Comparison of ENCODE assay signal across 26 cellular contexts in the genomic region with DNA sequence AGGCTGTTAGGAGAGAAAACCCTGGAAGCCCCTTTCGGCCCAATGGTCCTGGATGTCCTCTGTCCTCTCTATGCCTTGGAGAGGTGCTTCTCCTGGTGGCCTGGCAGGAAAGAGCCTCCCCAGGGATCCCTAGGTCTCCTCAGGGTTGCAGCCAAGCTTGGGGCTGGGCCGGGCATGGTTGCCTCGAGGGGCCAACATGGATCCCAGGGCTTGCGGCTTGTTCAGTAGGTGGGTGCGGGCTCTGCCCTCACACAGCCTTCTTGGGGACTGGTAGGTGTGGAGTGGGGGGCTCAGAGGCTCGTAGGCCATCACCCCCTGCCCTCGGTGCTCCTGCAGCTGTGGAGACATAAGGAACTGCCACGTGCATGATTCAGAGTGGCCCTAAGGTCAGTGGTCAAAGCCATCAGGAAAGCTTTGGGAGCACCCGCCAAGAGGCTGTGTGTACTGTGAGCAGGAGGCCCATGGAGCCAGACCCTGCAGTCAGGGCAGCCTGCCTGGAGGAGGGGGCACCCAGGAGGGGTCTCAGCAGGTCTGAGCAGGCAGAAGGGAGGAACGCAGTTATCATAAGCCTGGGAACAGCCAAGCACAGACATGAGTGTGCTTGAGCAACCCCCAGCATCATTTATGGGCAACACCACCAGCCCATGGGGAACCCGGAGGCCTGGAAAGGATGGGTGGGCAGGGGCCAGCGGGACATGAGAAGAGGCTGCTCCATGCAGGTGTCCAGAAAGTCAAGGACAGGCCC.
DNase-seq lines count a peak whose midpoint lies in the region; ATAC-seq, FAIRE-seq and TF ChIP-seq lines count a peak whose summit lies in the region.
"Had no signal": no experiment of that assay in that cellular context is flagged by ENCODE, and none has a peak within 500 bp of the region (broad histone marks: within the 10 kb centered on the region; RNA-seq: fewer than 3 reads in every experiment).

No MANE protein-coding gene starts in this region.

- ATAC-seq in Right ventricle myocardium inferior: no peak
- no peak for ATAC-seq in left cardiac atrium
- ATAC-seq in stimulated activated naive CD8-positive, alpha-beta T cell treated with anti-CD3 and anti-CD28 coated beads, Interleukin-15, amount 100 ng/mL, for 72 hours: no peak
- no peak for ATAC-seq in stimulated activated naive CD8-positive, alpha-beta T cell treated with anti-CD3 and anti-CD28 coated beads, Interleukin-15, Interleukin-2, amounts not matched to agents 100 U/mL and 50 U/mL, for 24 hours
- ATAC-seq in K562: no peak
- ATAC-seq: GM23338, HCT116 had no signal

- intact Hi-C loops in Right ventricle myocardium inferior (cut with DNase I): no loop called here
- intact Hi-C loops in left cardiac atrium (cut with DNase I): no loop called here
- intact Hi-C loops in K562 (cut with micrococcal nuclease): no loop called here
- intact Hi-C loops in thyroid gland (cut with DNase I): no loop called here

- no peak for FAIRE-seq in K562 (lab: Jason Lieb, UNC)
- FAIRE-seq: A204.1, D721Med, GM12891, GM18507 had no signal

- H3K27ac Mint-ChIP-seq in stimulated activated naive CD8-positive, alpha-beta T cell treated with anti-CD3 and anti-CD28 coated beads, Interleukin-15, amount 100 ng/mL, for 72 hours: peak overlapping the region; percentile 41 to 49
- H3K27ac Mint-ChIP-seq: CD14-positive monocyte; CD4-positive, alpha-beta T cell; CD8-positive, alpha-beta memory T cell; GM23338 had no signal

- no peak overlapping the region for H3K4me3 Mint-ChIP-seq in stimulated activated naive CD8-positive, alpha-beta T cell treated with anti-CD3 and anti-CD28 coated beads, Interleukin-15, amount 100 ng/mL, for 72 hours
- H3K4me3 Mint-ChIP-seq: CD14-positive monocyte; CD4-positive, alpha-beta T cell; CD8-positive, alpha-beta memory T cell; GM23338; H9 had no signal

- DNase-seq in Right ventricle myocardium inferior (ENCODE audit: missing footprints): peak; percentile 35
- no peak for DNase-seq in left cardiac atrium
- DNase-seq in stimulated activated naive CD8-positive, alpha-beta T cell treated with anti-CD3 and anti-CD28 coated beads, Interleukin-15, amount 100 ng/mL, for 72 hours: no peak
- DNase-seq in stimulated activated naive CD8-positive, alpha-beta T cell treated with anti-CD3 and anti-CD28 coated beads, Interleukin-15, Interleukin-2, amounts not matched to agents 100 U/mL and 50 U/mL, for 24 hours: no peak
- DNase-seq in K562 (ENCODE audit: extremely low read depth in 1 of 4, low spot score in 3 of 4): no peak
- no peak for DNase-seq in thyroid gland
- no peak for DNase-seq in DMS53 (lab: John Stamatoyannopoulos, UW)
- no peak for DNase-seq in NK-92 treated with Interleukin-12 subunit alpha and Interleukin-12 subunit beta, amount 100 ng/mL, for 24 hours (lab: John Stamatoyannopoulos, UW)
- DNase-seq: ACHN; AML-193; BE2C; CD4-positive, alpha-beta T cell; CD8-positive, alpha-beta memory T cell; DMS 273 treated with DMSO at 0.1 percent for 48 hours; DMS79 treated with DMSO at 0.1 percent for 48 hours; GF-D8; H9 had no signal

- no peaks in the 10 kb centered on the region for H3K79me2 ChIP-seq in K562 (ENCODE audit: control insufficient read depth, insufficient read depth, low read length)

- no TSS peak for BruUV-seq in K562 (replicated peaks; lab: Mats Ljungman, UMichigan)

- no peaks in the 10 kb centered on the region for H3K9me1 ChIP-seq in K562 (ENCODE audit: control insufficient read depth, insufficient read depth, low read length)

- no peak overlapping the region for H2AFZ ChIP-seq in K562 (ENCODE audit: low read depth, low read length)
- H2AFZ ChIP-seq: GM23338 had no signal

- in situ Hi-C loops in K562 (cut with MboI): no loop called here

- TF ChIP-seq CTCF in K562 (IDR thresholded peaks at IDR 0.05 in 2 of 3, conservative IDR thresholded peaks at IDR 0.05 in 1 of 3; ENCODE audit: insufficient read depth in 2 of 3, low read depth in 1 of 3, low read length in 3 of 3): no peak
- no peak for TF ChIP-seq CTCF in thyroid gland (IDR thresholded peaks at IDR 0.05)

- H3K4me1 Mint-ChIP-seq in stimulated activated naive CD8-positive, alpha-beta T cell treated with anti-CD3 and anti-CD28 coated beads, Interleukin-15, amount 100 ng/mL, for 72 hours: no peaks in the 10 kb centered on the region
- H3K4me1 Mint-ChIP-seq: CD14-positive monocyte; CD8-positive, alpha-beta memory T cell had no signal

- no peak for TF ChIP-seq EP300 in K562 (IDR thresholded peaks at IDR 0.05; ENCODE audit: low read length)

- no peak overlapping the region for H3K9ac ChIP-seq in K562 (ENCODE audit: insufficient read depth in 1 of 2, low read depth in 2 of 2, low read length in 2 of 2)
- H3K9ac ChIP-seq: BLaER1 treated with 17β-estradiol and CSF1 and Interleukin-3, amounts not matched to agents 10 nM and 100 nM had no signal

- peaks cover 0 to 11% of the 10 kb centered on the region in 2 donors for H3K9me3 Mint-ChIP-seq in stimulated activated naive CD8-positive, alpha-beta T cell treated with anti-CD3 and anti-CD28 coated beads, Interleukin-15, amount 100 ng/mL, for 72 hours
- H3K9me3 Mint-ChIP-seq: CD4-positive, alpha-beta T cell; CD8-positive, alpha-beta memory T cell; GM23338; H9 had no signal

- H3K27me3 ChIP-seq in K562 (ENCODE audit: control insufficient read depth in 2 of 2, insufficient read depth in 2 of 2, low read length in 2 of 2): peaks cover 0 to 82% of the 10 kb centered on the region in 2 experiments; a peak in 4 of 5 replicates
- no peaks in the 10 kb centered on the region for H3K27me3 ChIP-seq in thyroid gland
- H3K27me3 ChIP-seq: BE2C; BLaER1 treated with 17β-estradiol and CSF1 and Interleukin-3, amounts not matched to agents 10 nM and 100 nM had no signal

- WGBS in K562 (ENCODE audit: insufficient coverage, low coverage, missing lambda C conversion rate): 1% methylated on average over 11 of the region's 12 CpGs
- WGBS in thyroid gland, 2 donors: 93 to 95% methylated on average over 4 to 10 of the region's 12 CpGs

- CTCF ChIA-PET in K562 (lab: Yijun Ruan, JAX; ENCODE audit: low intra/inter-chr PET ratio): no interaction called here

- no peaks in the 10 kb centered on the region for H3K27me3 Mint-ChIP-seq in stimulated activated naive CD8-positive, alpha-beta T cell treated with anti-CD3 and anti-CD28 coated beads, Interleukin-15, amount 100 ng/mL, for 72 hours
- H3K27me3 Mint-ChIP-seq: CD4-positive, alpha-beta T cell had no signal

- H3K27ac ChIP-seq in K562 (ENCODE audit: extremely low read depth, low read depth, low read length): no peak overlapping the region
- H3K27ac ChIP-seq in thyroid gland: no peak overlapping the region
- H3K27ac ChIP-seq: 22Rv1; BLaER1 treated with 17β-estradiol and CSF1 and Interleukin-3, amounts not matched to agents 10 nM and 100 nM had no signal

- no peak overlapping the region for H3K4me3 ChIP-seq in K562
- no peak overlapping the region for H3K4me3 ChIP-seq in thyroid gland (replicated peaks in 1 of 3)
- H3K4me3 ChIP-seq: BLaER1 treated with 17β-estradiol and CSF1 and Interleukin-3, amounts not matched to agents 10 nM and 100 nM; GM23338 had no signal

- H3K4me2 ChIP-seq in K562 (ENCODE audit: insufficient read depth, low read length): no peak overlapping the region
- H3K4me2 ChIP-seq: BLaER1 treated with 17β-estradiol and CSF1 and Interleukin-3, amounts not matched to agents 10 nM and 100 nM; GM23338 had no signal

- POLR2A ChIA-PET in K562 (lab: Yijun Ruan, JAX): no interaction called here

- TF ChIP-seq POLR2A in K562 (conservative IDR thresholded peaks at IDR 0.05) (no peak), thyroid gland (IDR thresholded peaks at IDR 0.05) (no peak)

- peaks cover 9% of the 10 kb centered on the region; the same call in 1 of the 2 replicates for H4K20me1 ChIP-seq in K562 (replicated peaks; ENCODE audit: control insufficient read depth, insufficient read depth, low read length)
- H4K20me1 ChIP-seq: BLaER1 treated with 17β-estradiol and CSF1 and Interleukin-3, amounts not matched to agents 10 nM and 100 nM had no signal

- H3K36me3 ChIP-seq in K562 (ENCODE audit: control insufficient read depth, insufficient read depth, low read length) (no peaks in the 10 kb centered on the region), thyroid gland (no peaks in the 10 kb centered on the region)
- H3K36me3 ChIP-seq: BE2C; BLaER1 treated with 17β-estradiol and CSF1 and Interleukin-3, amounts not matched to agents 10 nM and 100 nM had no signal

- H3K9me3 ChIP-seq in K562 (replicated peaks; ENCODE audit: control insufficient read depth, insufficient read depth, low read depth, low read length): no peaks in the 10 kb centered on the region
- no peaks in the 10 kb centered on the region for H3K9me3 ChIP-seq in thyroid gland
- H3K9me3 ChIP-seq: BE2C had no signal

- no peak for TF ChIP-seq RAD21 in K562 (CRISPR knock-in tag; conservative IDR thresholded peaks at IDR 0.05 in 1 of 2, IDR thresholded peaks at IDR 0.05 in 1 of 2)

- H3K4me1 ChIP-seq in K562 (replicated peaks in 1 of 2; ENCODE audit: control insufficient read depth in 2 of 2, insufficient read depth in 2 of 2, low read length in 2 of 2) (no peaks in the 10 kb centered on the region), thyroid gland (no peaks in the 10 kb centered on the region)
- H3K4me1 ChIP-seq: BE2C had no signal

TF ChIP-seq in K562, 482 proteins besides CTCF, POLR2A, EP300 and RAD21:
- TF ChIP-seq NR1H2 (CRISPR knock-in tag; IDR thresholded peaks at IDR 0.05) (no peak), MCM7 (IDR thresholded peaks at IDR 0.05) (no peak), ZNF76 (CRISPR knock-in tag; IDR thresholded peaks at IDR 0.05; ENCODE audit: borderline replicate concordance) (no peak), ZFP36 (IDR thresholded peaks at IDR 0.05; ENCODE audit: low read depth, low read length, partially characterized antibody) (peak; percentile 87), LCOR (CRISPR knock-in tag; IDR thresholded peaks at IDR 0.05) (no peak), CREBBP (IDR thresholded peaks at IDR 0.05; ENCODE audit: low read depth, low read length) (no peak)
- TF ChIP-seq, protein P1, sequence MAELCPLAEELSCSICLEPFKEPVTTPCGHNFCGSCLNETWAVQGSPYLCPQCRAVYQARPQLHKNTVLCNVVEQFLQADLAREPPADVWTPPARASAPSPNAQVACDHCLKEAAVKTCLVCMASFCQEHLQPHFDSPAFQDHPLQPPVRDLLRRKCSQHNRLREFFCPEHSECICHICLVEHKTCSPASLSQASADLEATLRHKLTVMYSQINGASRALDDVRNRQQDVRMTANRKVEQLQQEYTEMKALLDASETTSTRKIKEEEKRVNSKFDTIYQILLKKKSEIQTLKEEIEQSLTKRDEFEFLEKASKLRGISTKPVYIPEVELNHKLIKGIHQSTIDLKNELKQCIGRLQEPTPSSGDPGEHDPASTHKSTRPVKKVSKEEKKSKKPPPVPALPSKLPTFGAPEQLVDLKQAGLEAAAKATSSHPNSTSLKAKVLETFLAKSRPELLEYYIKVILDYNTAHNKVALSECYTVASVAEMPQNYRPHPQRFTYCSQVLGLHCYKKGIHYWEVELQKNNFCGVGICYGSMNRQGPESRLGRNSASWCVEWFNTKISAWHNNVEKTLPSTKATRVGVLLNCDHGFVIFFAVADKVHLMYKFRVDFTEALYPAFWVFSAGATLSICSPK (IDR thresholded peaks at IDR 0.05; ENCODE audit: borderline replicate concordance): no peak
